ENCODE assay signal across 8 cellular contexts in genomic region chr5:110727025-110727314, GRCh38. TPM values are rescaled to one million over a fixed set of nuclear protein-coding genes. Genes with fewer than 3 reads are reported as not detected.
A peak's percentile ranks its signal among the peaks of the same experiment; 100 is the strongest.
DNase-seq lines count a peak whose midpoint lies in the region; ATAC-seq, FAIRE-seq and TF ChIP-seq lines count a peak whose summit lies in the region.

No MANE protein-coding gene starts in this region.

- TF ChIP-seq CTCF in activated B cell treated with CpG ODN at 0.5 μM for 24 hours (IDR thresholded peaks at IDR 0.05) = no peak

- 20 to 39% (median 34%) methylated on average over 5 of the region's 5 CpGs for WGBS in small intestine, 3 donors

- no peaks in the 10 kb centered on the region for H3K9me3 Mint-ChIP-seq in activated B cell treated with CpG ODN at 0.5 μM for 24 hours

- no peaks in the 10 kb centered on the region for H3K9me3 ChIP-seq in small intestine (ENCODE audit: control insufficient read depth, low read depth)

- peaks cover 2% of the 10 kb centered on the region for H3K27me3 Mint-ChIP-seq in activated B cell treated with CpG ODN at 0.5 μM for 24 hours

- no peaks in the 10 kb centered on the region for H3K4me1 ChIP-seq in small intestine (ENCODE audit: control insufficient read depth in 2 of 2, insufficient read depth in 1 of 2, low read depth in 1 of 2, low read length in 1 of 2)

- H3K27me3 ChIP-seq in small intestine (ENCODE audit: control insufficient read depth in 2 of 2, insufficient read depth in 2 of 2, low read length in 2 of 2) = no peaks in the 10 kb centered on the region

- ATAC-seq in Right ventricle myocardium inferior (peak; percentile 44), HG03175 (IDR thresholded peaks at IDR 0.05; ENCODE audit: unreplicated experiment) (peak; percentile 79), activated B cell treated with CpG ODN at 0.5 μM for 24 hours (ENCODE audit: low read depth) (peak; percentile 45), left cardiac atrium (peak; percentile 23 to 31), HG02870 (IDR thresholded peaks at IDR 0.05; ENCODE audit: unreplicated experiment) (no peak)

- CTCF ChIA-PET in activated B cell treated with CpG ODN at 0.5 μM for 24 hours (lab: Charles Lee) = no interaction called here

- H3K36me3 Mint-ChIP-seq in activated B cell treated with CpG ODN at 0.5 μM for 24 hours (ENCODE audit: low read depth) = no peaks in the 10 kb centered on the region

- no peak for FAIRE-seq in small intestine (lab: Jason Lieb, UNC)

- H3K4me3 Mint-ChIP-seq in activated B cell treated with CpG ODN at 0.5 μM for 24 hours = peak overlapping the region; percentile 85

- intact Hi-C loops in Right ventricle myocardium inferior (cut with DNase I) = no loop called here
- intact Hi-C loops in cardiac septum (cut with DNase I) = no loop called here
- intact Hi-C loops in activated B cell treated with CpG ODN at 0.5 μM for 24 hours (cut with micrococcal nuclease) = no loop called here
- intact Hi-C loops in left cardiac atrium (cut with DNase I) = no loop called here

- H3K27ac ChIP-seq in small intestine (ENCODE audit: low read depth in 1 of 2, low read length in 1 of 2) = no peak overlapping the region

- peaks cover 2% of the 10 kb centered on the region for H3K4me1 Mint-ChIP-seq in activated B cell treated with CpG ODN at 0.5 μM for 24 hours

- DNase-seq in Right ventricle myocardium inferior (ENCODE audit: missing footprints) (no peak), cardiac septum (ENCODE audit: low spot score) (no peak), activated B cell treated with CpG ODN at 0.5 μM for 24 hours (no peak), left cardiac atrium (no peak), small intestine (peak; percentile 22), GM03348 (ENCODE audit: low spot score) (no peak)

- no peak overlapping the region for H3K27ac Mint-ChIP-seq in activated B cell treated with CpG ODN at 0.5 μM for 24 hours

- peak overlapping the region in 1 of 2 donors; percentile 40 for H3K4me3 ChIP-seq in small intestine (ENCODE audit: low read depth in 1 of 2, low read length in 2 of 2)

- H3K36me3 ChIP-seq in small intestine (ENCODE audit: control insufficient read depth in 2 of 2, insufficient read depth in 2 of 2, low read length in 2 of 2) = no peaks in the 10 kb centered on the region

- POLR2A ChIA-PET in activated B cell treated with CpG ODN at 0.5 μM for 24 hours (lab: Charles Lee) = interaction anchor here (1.9 kb wide), 1 partner anchor 12 kb away, joined by 6 read pairs; the partner anchor contains the start of gene SLC25A46

RNA-seq across cellular contexts. Expression of gene TMEM232, which starts 0.5 kb away (rescaled TPM):
- 1.4 TPM for total RNA-seq in Right ventricle myocardium inferior
- total RNA-seq in cardiac septum = 1.7 TPM
- 2.8 and 3.0 TPM in 2 replicates for total RNA-seq in activated B cell treated with CpG ODN at 0.5 μM for 24 hours
- total RNA-seq in left cardiac atrium = 1 to 10 TPM; 1.7 to 2.1 TPM
- 1 to 10 TPM in 1 of 3 donors, under 1 TPM in 2; 0.27 to 1.1 (median 0.97) TPM for polyA plus RNA-seq in small intestine

RNA-seq across cellular contexts. Expression of gene SLC25A46, which starts 11.8 kb away (rescaled TPM):
- total RNA-seq in Right ventricle myocardium inferior = 65.4 TPM
- total RNA-seq in cardiac septum = 48.0 TPM
- 39.9 and 42.2 TPM in 2 replicates for total RNA-seq in activated B cell treated with CpG ODN at 0.5 μM for 24 hours
- 10 to 100 TPM; 39.2 to 43.3 TPM for total RNA-seq in left cardiac atrium
- 10 to 100 TPM; 24.6 to 27.5 (median 25.9) TPM for polyA plus RNA-seq in small intestine
